In the genomic region with DNA sequence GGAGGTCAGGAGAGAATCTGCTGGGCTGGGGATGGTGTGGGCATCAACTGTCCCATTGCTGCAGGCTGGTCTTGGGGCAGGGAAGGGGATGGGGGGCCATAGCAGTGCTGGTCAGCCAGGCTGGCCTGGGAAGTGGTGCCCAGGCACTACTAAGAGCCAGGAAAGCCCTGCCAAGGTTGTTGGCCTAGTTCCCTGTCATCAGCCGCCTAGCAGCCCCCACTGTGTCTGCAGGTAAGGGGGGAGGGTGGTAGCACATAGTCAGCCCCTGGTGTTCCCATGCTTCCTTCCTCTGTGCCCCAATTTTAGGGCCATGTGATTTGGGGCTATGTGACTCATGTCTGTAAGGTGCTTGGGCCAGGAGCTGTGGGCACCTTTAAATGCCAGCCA, we compare ENCODE assay signal across 10 cellular contexts. TPM values are rescaled to one million over a fixed set of nuclear protein-coding genes. Genes with fewer than 3 reads are reported as not detected.
DNase-seq lines count a peak whose midpoint lies in the region; ATAC-seq and TF ChIP-seq lines count a peak whose summit lies in the region.
"Had no signal": no experiment of that assay in that cellular context is flagged by ENCODE, and none has a peak within 500 bp of the region (broad histone marks: within the 10 kb centered on the region; RNA-seq: fewer than 3 reads in every experiment).

No MANE protein-coding gene starts in this region.

- TF ChIP-seq POLR2A in transverse colon (IDR thresholded peaks at IDR 0.05) = no peak

- POLR2A ChIA-PET in naive thymus-derived CD8-positive, alpha-beta T cell (lab: Charles Lee) = interaction anchor here (1.3 to 12.6 kb wide), 4 partner anchors 19 to 43 kb away, joined by 5 to 283 read pairs (median 40); partner anchors contain the start of gene RARA

- intact Hi-C loops in transverse colon (cut with DNase I; ENCODE audit: low total_unique reads) = no loop called here

- peaks cover 41 to 84% (median 80%) of the 10 kb centered on the region in 4 donors for H3K4me1 Mint-ChIP-seq in naive thymus-derived CD8-positive, alpha-beta T cell

- H3K27me3 ChIP-seq in duodenal mucosa (ENCODE audit: control insufficient read depth in 1 of 2, insufficient read depth in 2 of 2, low read length in 2 of 2) = no peaks in the 10 kb centered on the region
- H3K27me3 ChIP-seq in transverse colon = no peaks in the 10 kb centered on the region

- no peak for ATAC-seq in naive thymus-derived CD8-positive, alpha-beta T cell
- ATAC-seq in GM18861 (IDR thresholded peaks at IDR 0.05; ENCODE audit: unreplicated experiment) = no peak

- H3K36me3 Mint-ChIP-seq in naive thymus-derived CD8-positive, alpha-beta T cell = peaks cover 0 to 26% (median 7%) of the 10 kb centered on the region in 3 donors

- H3K4me1 ChIP-seq in duodenal mucosa (ENCODE audit: control insufficient read depth in 1 of 2, insufficient read depth in 2 of 2, low read length in 2 of 2) = peaks cover 73 to 79% of the 10 kb centered on the region in 2 donors
- H3K4me1 ChIP-seq in transverse colon = peaks cover 55 to 87% (median 71%) of the 10 kb centered on the region in 4 donors

- no peaks in the 10 kb centered on the region for H3K9me3 ChIP-seq in duodenal mucosa (ENCODE audit: control insufficient read depth in 1 of 2, low read length in 2 of 2)
- no peaks in the 10 kb centered on the region for H3K9me3 ChIP-seq in transverse colon

- no peak for TF ChIP-seq EP300 in transverse colon (IDR thresholded peaks at IDR 0.05; ENCODE audit: low read depth)

- peak overlapping the region in 8 of 10 donors; percentile 31 to 85 (median 64) for H3K4me3 Mint-ChIP-seq in naive thymus-derived CD8-positive, alpha-beta T cell

- peak overlapping the region; percentile 94 for H3K27ac ChIP-seq in duodenal mucosa (ENCODE audit: low read depth, low read length)
- H3K27ac ChIP-seq in transverse colon = peak overlapping the region; percentile 94 to 95 (median 95)

- H3K9ac ChIP-seq in duodenal mucosa (ENCODE audit: low read depth in 1 of 2, low read length in 2 of 2) = peak overlapping the region; percentile 76 to 97

- H3K9me3 Mint-ChIP-seq in naive thymus-derived CD8-positive, alpha-beta T cell = no peaks in the 10 kb centered on the region

- H3K27ac Mint-ChIP-seq in naive thymus-derived CD8-positive, alpha-beta T cell = peak overlapping the region in 8 of 10 donors; percentile 34 to 93 (median 84)

- H3K36me3 ChIP-seq in duodenal mucosa (ENCODE audit: control insufficient read depth in 1 of 2, insufficient read depth in 2 of 2, low read length in 2 of 2) = peaks cover 14 to 31% of the 10 kb centered on the region in 2 donors
- H3K36me3 ChIP-seq in transverse colon = peaks cover 0 to under 1% (median 0%) of the 10 kb centered on the region in 4 donors

- 22% methylated on average over 1 of the region's 1 CpG; no CpG with 5 or more reads in 1 of the 2 donors for WGBS in transverse colon (ENCODE audit: low coverage in 1 of 2), 2 donors

- no peak for TF ChIP-seq CTCF in transverse colon (IDR thresholded peaks at IDR 0.05)

- DNase-seq in activated naive CD4-positive, alpha-beta T cell treated with Interleukin-2 at 50 U/mL for 16 hours = peak; percentile 13
- DNase-seq in activated naive CD4-positive, alpha-beta T cell (lab: John Stamatoyannopoulos, UW) = no peak
- no peak for DNase-seq in naive thymus-derived CD8-positive, alpha-beta T cell
- no peak for DNase-seq in transverse colon
- no peak for DNase-seq in NCI-H2171 (lab: John Stamatoyannopoulos, UW)
- DNase-seq in foreskin melanocyte = no peak

- H3K4me3 ChIP-seq in duodenal mucosa (ENCODE audit: low read depth in 1 of 2, low read length in 2 of 2) (peak overlapping the region; percentile 55 to 71), transverse colon (peak overlapping the region in 1 of 4 donors; percentile 89)

- no peaks in the 10 kb centered on the region for H3K27me3 Mint-ChIP-seq in naive thymus-derived CD8-positive, alpha-beta T cell

- in situ Hi-C loops in transverse colon (cut with MboI; ENCODE audit: low pct_ligation_motif_present in 1 of 4, low pct_unique_long_range_greater_than_20kb in 1 of 4, low sequenced_read_pairs in 3 of 4) = no loop called here

RNA-seq across cellular contexts. Expression of gene GJD3, which starts 17.8 kb away (rescaled TPM):
- not detected for total RNA-seq in naive thymus-derived CD8-positive, alpha-beta T cell
- not detected for polyA plus RNA-seq in naive thymus-derived CD8-positive, alpha-beta T cell
- not detected for total RNA-seq in transverse colon
- total RNA-seq: epithelial cell of proximal tubule, temporal lobe had no signal

RNA-seq across cellular contexts. Expression of gene RARA, which starts 37.8 kb away (rescaled TPM):
- total RNA-seq in naive thymus-derived CD8-positive, alpha-beta T cell = 10 to 100 TPM; 39.2 to 39.9 TPM
- 10 to 100 TPM in 1 of 3 donors, 1 to 10 TPM in 2; 7.2 to 12.4 (median 9.0) TPM for polyA plus RNA-seq in naive thymus-derived CD8-positive, alpha-beta T cell
- 100 to 1,000 TPM in 1 of 4 donors, 10 to 100 TPM in 3; 23.5 to 110 (median 49.1) TPM for total RNA-seq in transverse colon

RNA-seq across cellular contexts. Expression of gene CDC6, which starts 59.1 kb away (rescaled TPM):
- 1 to 10 TPM; 1.5 to 1.6 TPM for total RNA-seq in naive thymus-derived CD8-positive, alpha-beta T cell
- under 1 TPM in 1 of 3 donors, not detected in 2; 0.08 TPM for polyA plus RNA-seq in naive thymus-derived CD8-positive, alpha-beta T cell
- total RNA-seq in transverse colon = 1 to 10 TPM in 3 of 4 donors, not detected in 1; 1.6 to 3.2 (median 2.4) TPM
